16 cellular contexts compared by ENCODE assay signal in the genomic region with DNA sequence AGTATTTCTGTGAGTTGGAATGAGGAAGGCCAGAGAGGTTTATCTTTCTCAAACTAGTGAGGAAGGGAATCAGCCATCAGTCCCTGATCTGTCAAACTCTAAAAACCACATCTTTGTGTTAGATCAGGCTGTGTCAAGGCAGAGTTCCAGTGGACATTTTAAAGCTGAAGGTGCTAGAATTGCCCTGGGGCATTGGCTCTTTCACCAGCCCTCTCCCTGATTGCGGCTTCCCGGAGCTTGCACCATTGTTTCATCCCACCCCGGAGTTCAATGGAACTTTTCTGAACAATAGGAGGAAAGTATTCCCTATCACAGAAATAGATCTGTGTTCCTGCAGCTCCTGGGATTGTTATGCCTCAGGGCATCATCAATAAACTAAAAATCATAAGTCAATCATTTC.
DNase-seq lines count a peak whose midpoint lies in the region; ATAC-seq and TF ChIP-seq lines count a peak whose summit lies in the region.
"Had no signal": no experiment of that assay in that cellular context is flagged by ENCODE, and none has a peak within 500 bp of the region (broad histone marks: within the 10 kb centered on the region; RNA-seq: fewer than 3 reads in every experiment).

No MANE protein-coding gene starts in this region.

- H3K27me3 Mint-ChIP-seq in nephron (ENCODE audit: low read depth): no peaks in the 10 kb centered on the region
- H3K27me3 Mint-ChIP-seq: activated CD4-positive, alpha-beta T cell treated with anti-CD3 and anti-CD28 coated beads, Interleukin-2, amount 10 ng/mL, durations not matched to agents 24 days and 14 days; activated CD8-positive, alpha-beta memory T cell treated with anti-CD3 and anti-CD28 coated beads, Interleukin-2, amount 10 ng/mL, durations not matched to agents 7 days and 5 days had no signal

- H3K4me1 ChIP-seq in heart left ventricle (peaks cover 4 to 73% (median 52%) of the 10 kb centered on the region in 12 donors), upper lobe of left lung (peaks cover 29 to 38% (median 35%) of the 10 kb centered on the region in 4 donors)

- ATAC-seq in heart left ventricle (no peak), Right ventricle myocardium superior (ENCODE audit: poor library complexity) (no peak), upper lobe of left lung (ENCODE audit: low FRiP score in 2 of 2) (no peak), GM21367 (IDR thresholded peaks at IDR 0.05; ENCODE audit: unreplicated experiment) (no peak)
- ATAC-seq: activated CD8-positive, alpha-beta memory T cell treated with anti-CD3 and anti-CD28 coated beads, Interleukin-2, amount 10 ng/mL, durations not matched to agents 7 days and 5 days; left lung had no signal

- intact Hi-C loops in heart left ventricle (cut with DNase I): loop anchor here in 6 of 10 donors (2.0 to 5.0 kb wide), 2 partner anchors 19 to 110 kb away; a partner anchor contains a TSS
- intact Hi-C loops in Right ventricle myocardium superior (cut with DNase I): no loop called here

- 47 to 65% (median 54%) methylated on average over 3 of the region's 3 CpGs for WGBS in heart left ventricle, 4 donors
- 54 to 93% methylated on average over 3 of the region's 3 CpGs for WGBS in upper lobe of left lung, 2 donors

- DNase-seq in heart left ventricle (peak in 1 of 5 donors; percentile 7), Right ventricle myocardium superior (no peak), upper lobe of left lung (no peak), NCI-H748 (lab: John Stamatoyannopoulos, UW; ENCODE audit: unreplicated experiment) (no peak), NCI-H69 (lab: John Stamatoyannopoulos, UW) (no peak)
- DNase-seq: activated CD4-positive, alpha-beta T cell treated with anti-CD3 and anti-CD28 coated beads, Interleukin-2, amount 10 ng/mL, durations not matched to agents 24 days and 14 days; activated CD8-positive, alpha-beta memory T cell treated with anti-CD3 and anti-CD28 coated beads, Interleukin-2, amount 10 ng/mL, durations not matched to agents 7 days and 5 days; colonic mucosa; immature natural killer cell; Kasumi-1; left lung; nucleus accumbens; retina had no signal

- H3K36me3 ChIP-seq in heart left ventricle: peaks cover 0 to 41% (median 25%) of the 10 kb centered on the region in 9 donors
- H3K36me3 ChIP-seq in upper lobe of left lung: peaks cover 0 to 16% (median 7%) of the 10 kb centered on the region in 4 donors
- H3K36me3 ChIP-seq: colonic mucosa had no signal

- TF ChIP-seq EP300 in upper lobe of left lung (IDR thresholded peaks at IDR 0.05): no peak

- no peak overlapping the region for H3K4me3 ChIP-seq in heart left ventricle
- no peak overlapping the region for H3K4me3 ChIP-seq in upper lobe of left lung
- H3K4me3 ChIP-seq: colonic mucosa, left lung had no signal

- no peak for TF ChIP-seq POLR2A in heart left ventricle (IDR thresholded peaks at IDR 0.05)
- no peak for TF ChIP-seq POLR2A in upper lobe of left lung (IDR thresholded peaks at IDR 0.05)

- H3K4me1 Mint-ChIP-seq in nephron: peaks cover 71% of the 10 kb centered on the region
- H3K4me1 Mint-ChIP-seq: activated CD8-positive, alpha-beta memory T cell treated with anti-CD3 and anti-CD28 coated beads, Interleukin-2, amount 10 ng/mL, durations not matched to agents 7 days and 5 days had no signal

- H3K27ac ChIP-seq in heart left ventricle: peak overlapping the region in 11 of 12 donors; percentile 47 to 83 (median 73)
- H3K27ac ChIP-seq in angular gyrus (ENCODE audit: low read depth, low read length): peak overlapping the region; percentile 65
- peak overlapping the region in 3 of 4 donors; percentile 23 to 73 (median 63) for H3K27ac ChIP-seq in upper lobe of left lung
- H3K27ac ChIP-seq: colonic mucosa had no signal

- H3K27me3 ChIP-seq in heart left ventricle (no peaks in the 10 kb centered on the region), upper lobe of left lung (no peaks in the 10 kb centered on the region)
- H3K27me3 ChIP-seq: colonic mucosa, left lung had no signal

- H3K4me3 Mint-ChIP-seq in nephron: no peak overlapping the region
- H3K4me3 Mint-ChIP-seq: activated CD4-positive, alpha-beta T cell treated with anti-CD3 and anti-CD28 coated beads, Interleukin-2, amount 10 ng/mL, durations not matched to agents 24 days and 14 days; activated CD8-positive, alpha-beta memory T cell treated with anti-CD3 and anti-CD28 coated beads, Interleukin-2, amount 10 ng/mL, durations not matched to agents 7 days and 5 days; immature natural killer cell had no signal

- no peaks in the 10 kb centered on the region for H3K9me3 Mint-ChIP-seq in nephron
- H3K9me3 Mint-ChIP-seq: activated CD4-positive, alpha-beta T cell treated with anti-CD3 and anti-CD28 coated beads, Interleukin-2, amount 10 ng/mL, durations not matched to agents 24 days and 14 days; immature natural killer cell had no signal

- no peaks in the 10 kb centered on the region for H3K9me3 ChIP-seq in heart left ventricle
- H3K9me3 ChIP-seq in upper lobe of left lung: no peaks in the 10 kb centered on the region
- H3K9me3 ChIP-seq: colonic mucosa, left lung had no signal

- peak overlapping the region; percentile 96 to 98 (median 97) for H3K27ac Mint-ChIP-seq in nephron
- H3K27ac Mint-ChIP-seq: activated CD8-positive, alpha-beta memory T cell treated with anti-CD3 and anti-CD28 coated beads, Interleukin-2, amount 10 ng/mL, durations not matched to agents 7 days and 5 days; immature natural killer cell had no signal

- TF ChIP-seq CTCF in heart left ventricle (IDR thresholded peaks at IDR 0.05) (no peak), nephron (IDR thresholded peaks at IDR 0.05; ENCODE audit: unreplicated experiment in 3 of 3) (no peak), upper lobe of left lung (IDR thresholded peaks at IDR 0.05) (no peak)

- peaks cover 63% of the 10 kb centered on the region for H3K36me3 Mint-ChIP-seq in nephron (ENCODE audit: low read depth)
